In the genomic region with DNA sequence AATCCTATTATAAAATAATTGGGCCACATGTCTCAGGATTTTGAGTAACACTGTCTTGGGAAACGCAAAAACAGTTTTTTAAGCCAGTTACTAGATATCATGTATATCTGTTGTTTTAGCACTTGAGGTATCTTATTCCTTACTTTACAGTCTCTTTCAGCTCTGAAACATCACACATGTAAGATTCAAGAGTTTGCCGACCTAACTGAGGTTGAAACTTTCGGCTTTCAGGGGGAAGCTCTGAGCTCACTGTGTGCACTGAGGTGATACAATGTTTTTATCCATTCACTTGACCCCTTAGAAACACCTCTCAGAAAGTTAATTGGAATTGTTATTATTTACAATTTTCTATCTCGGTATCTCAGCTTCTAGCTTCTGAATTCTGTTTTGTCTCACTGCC, we compare ENCODE assay signal across 14 cellular contexts. TPM values are rescaled to one million over a fixed set of nuclear protein-coding genes. Genes with fewer than 3 reads are reported as not detected.
"Had no signal": no experiment of that assay in that cellular context is flagged by ENCODE, and none has a peak within 500 bp of the region (broad histone marks: within the 10 kb centered on the region; RNA-seq: fewer than 3 reads in every experiment).

No MANE protein-coding gene starts in this region.

RNA-seq across cellular contexts. Expression of gene SPDYE6, which starts 18.8 kb away (rescaled TPM):
- total RNA-seq: activated CD4-positive, alpha-beta memory T cell treated with anti-CD3 and anti-CD28 coated beads for 36 hours; activated CD4-positive, alpha-beta T cell treated with anti-CD3 and anti-CD28 coated beads for 36 hours; activated naive CD4-positive, alpha-beta T cell treated with anti-CD3 and anti-CD28 coated beads for 36 hours; activated naive CD4-positive, alpha-beta T cell treated with anti-CD3 and anti-CD28 coated beads, Interleukin-2, amount 50 U/mL, for 72 hours; activated T-cell treated with anti-CD3 and anti-CD28 coated beads, Interleukin-2, amount 50 U/mL, for 4 hours; activated T-helper 1 cell treated with anti-CD3 and anti-CD28 coated beads, Interleukin-12 subunit alpha, Interleukin-12 subunit beta, Interleukin-2, Interleukin-4 antibody, amounts not matched to agents 30 ng/mL and 10 ng/mL and 1 ng/mL, durations not matched to agents 14 hours and 24 hours and 36 hours; adrenal gland; astrocyte; body of pancreas; cardiac septum; MCF 10A; PC-3; Peyer's patch; Right ventricle myocardium superior had no signal
- polyA plus RNA-seq: adrenal gland had no signal
